Comparison of ENCODE assay signal across 8 cellular contexts in the genomic region with DNA sequence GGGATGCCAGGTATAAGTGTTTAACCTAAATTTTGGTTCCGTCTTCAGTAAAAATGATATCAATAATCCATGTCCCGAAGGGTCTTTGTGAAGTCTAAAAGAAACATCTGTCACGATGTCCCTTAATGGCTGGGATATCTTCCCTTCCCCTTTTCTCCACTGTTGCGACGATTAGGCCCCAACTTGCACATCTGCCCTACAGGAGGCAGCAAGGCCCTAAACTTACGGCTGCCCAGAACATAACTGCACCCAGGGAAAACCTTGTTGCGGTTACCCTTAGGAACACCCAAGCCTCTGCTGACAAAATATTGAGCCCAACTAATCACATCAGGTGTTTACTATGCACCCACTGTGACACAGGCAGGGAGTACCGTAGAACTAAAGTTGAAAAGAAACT. TPM values are rescaled to one million over a fixed set of nuclear protein-coding genes. Genes with fewer than 3 reads are reported as not detected.
DNase-seq lines count a peak whose midpoint lies in the region; ATAC-seq and TF ChIP-seq lines count a peak whose summit lies in the region.

No MANE protein-coding gene starts in this region.

- no peak for TF ChIP-seq EP300 in suprapubic skin (IDR thresholded peaks at IDR 0.05)

- H3K36me3 ChIP-seq in suprapubic skin = no peaks in the 10 kb centered on the region

- H3K4me1 ChIP-seq in suprapubic skin = peaks cover 37% of the 10 kb centered on the region

- TF ChIP-seq POLR2A in suprapubic skin (IDR thresholded peaks at IDR 0.05) = no peak

- 36% methylated on average over 8 of the region's 8 CpGs for WGBS in suprapubic skin

- peak overlapping the region; percentile 98 for H3K27ac ChIP-seq in suprapubic skin

- H3K4me3 ChIP-seq in astrocyte of the spinal cord (ENCODE audit: low read depth, low read length) (peak overlapping the region; percentile 83), suprapubic skin (peak overlapping the region; percentile 80)

- no peaks in the 10 kb centered on the region for H3K9me3 ChIP-seq in suprapubic skin

- no peak for TF ChIP-seq CTCF in astrocyte of the spinal cord (IDR thresholded peaks at IDR 0.05; ENCODE audit: low read depth, low read length)
- TF ChIP-seq CTCF in suprapubic skin (IDR thresholded peaks at IDR 0.05) = no peak

- DNase-seq in DMS114 treated with DMSO at 0.1 percent for 48 hours (lab: John Stamatoyannopoulos, UW; ENCODE audit: unreplicated experiment) (peak; percentile 29), HuH-7 (ENCODE audit: low spot score) (peak; percentile 4), RPMI7951 (ENCODE audit: low read depth) (peak; percentile 51), astrocyte of the spinal cord (ENCODE audit: low read depth, low spot score) (peak; percentile 28), left colon (peak; percentile 21 to 32), suprapubic skin (ENCODE audit: low spot score in 2 of 2) (no peak), GM03348 (ENCODE audit: low spot score) (no peak)

- in situ Hi-C loops in astrocyte of the spinal cord (cut with HindIII; ENCODE audit: low sequenced_read_pairs) = no loop called here

- no peak for ATAC-seq in left colon
- ATAC-seq in HG02938 (IDR thresholded peaks at IDR 0.05; ENCODE audit: unreplicated experiment) = no peak

- no peaks in the 10 kb centered on the region for H3K27me3 ChIP-seq in suprapubic skin

- intact Hi-C loops in left colon (cut with DNase I, micrococcal nuclease) = no loop called here

RNA-seq across cellular contexts. Expression of a gene that starts 1.2 kb away (rescaled TPM):
- 65.6 and 73.3 TPM in 2 replicates for total RNA-seq in RPMI7951 (2014; rRNA removed; shearing (Covaris generic))
- total RNA-seq in left colon (100 to 1,000 TPM; 118 to 123 TPM), suprapubic skin (10 to 100 TPM; 47.5 to 75.9 (median 59.3) TPM)

Comparison
In these comparisons a context has a peak if more than half of its experiments do, and no peak if none do; other contexts are left out.
1. DNase-seq: peak in DMS114 treated with DMSO at 0.1 percent for 48 hours (single experiment), HuH-7 (single experiment), RPMI7951 (single experiment), astrocyte of the spinal cord (single experiment) and left colon (2 of 2); none in suprapubic skin (0 of 2) and GM03348 (single experiment).